ENCODE assay signal across 17 cellular contexts in the genomic region with DNA sequence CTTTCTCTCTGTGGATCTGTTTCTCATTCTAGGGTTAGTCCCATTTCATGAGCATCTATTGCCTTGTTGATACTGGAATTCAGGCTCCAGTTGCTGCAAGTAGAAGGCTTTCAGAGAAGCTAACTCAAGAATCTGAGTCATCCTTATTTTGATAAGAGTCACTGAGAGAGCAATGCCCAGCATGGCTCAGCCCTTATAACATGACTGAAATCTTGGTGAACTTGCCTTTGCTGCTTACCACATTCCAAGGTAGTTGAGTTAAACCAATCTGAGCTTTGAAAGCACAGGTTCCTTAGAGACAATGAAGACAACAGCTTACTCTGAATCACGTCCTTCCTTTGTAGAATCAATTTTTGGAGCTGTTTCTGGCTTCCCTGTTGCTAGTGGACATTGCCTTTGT. TPM values are rescaled to one million over a fixed set of nuclear protein-coding genes. Genes with fewer than 3 reads are reported as not detected.
DNase-seq lines count a peak whose midpoint lies in the region; ATAC-seq and TF ChIP-seq lines count a peak whose summit lies in the region.
"Had no signal": no experiment of that assay in that cellular context is flagged by ENCODE, and none has a peak within 500 bp of the region (broad histone marks: within the 10 kb centered on the region; RNA-seq: fewer than 3 reads in every experiment).

No MANE protein-coding gene starts in this region.

- no peak for TF ChIP-seq POLR2A in breast epithelium (IDR thresholded peaks at IDR 0.05)

- intact Hi-C loops in mammary epithelial cell (cut with micrococcal nuclease) (no loop called here), breast epithelium (cut with DNase I; ENCODE audit: low total_unique reads) (no loop called here), Right ventricle myocardium inferior (cut with DNase I) (no loop called here)

- no peak overlapping the region for H3K27ac ChIP-seq in mammary epithelial cell (ENCODE audit: insufficient read depth, low read depth, low read length)
- no peak overlapping the region for H3K27ac ChIP-seq in breast epithelium
- H3K27ac ChIP-seq in foreskin keratinocyte, result no peak overlapping the region
- H3K27ac ChIP-seq: BLaER1 had no signal

- peak; percentile 32 for ATAC-seq in foreskin keratinocyte
- ATAC-seq in Right ventricle myocardium inferior, result no peak
- ATAC-seq in HG03439 (IDR thresholded peaks at IDR 0.05; ENCODE audit: unreplicated experiment), result no peak
- ATAC-seq: CD8-positive, alpha-beta T cell had no signal

- H3K27me3 ChIP-seq in mammary epithelial cell (ENCODE audit: insufficient read depth, low read length), result peaks cover 2% of the 10 kb centered on the region
- no peaks in the 10 kb centered on the region for H3K27me3 ChIP-seq in breast epithelium
- peaks cover 11% of the 10 kb centered on the region for H3K27me3 ChIP-seq in foreskin keratinocyte
- H3K27me3 ChIP-seq: BLaER1 had no signal

- peak; percentile 40 for DNase-seq in mammary epithelial cell
- no peak for DNase-seq in breast epithelium (ENCODE audit: low spot score in 2 of 2)
- DNase-seq in astrocyte of the hippocampus (ENCODE audit: low read depth, low spot score), result peak; percentile 4
- DNase-seq in foreskin keratinocyte, result peak; percentile 60 to 78
- no peak for DNase-seq in Right ventricle myocardium inferior (ENCODE audit: missing footprints)
- no peak for DNase-seq in GM10266 (ENCODE audit: extremely low spot score)
- DNase-seq in GM03348 (ENCODE audit: low spot score), result no peak
- DNase-seq: 8988T; CD8-positive, alpha-beta T cell; DMS79; H9; NCI-H1930; NCI-H446; NCI-H69; SHP77 treated with DMSO at 0.1 percent for 48 hours had no signal

- in situ Hi-C loops in mammary epithelial cell (cut with MboI; ENCODE audit: low sequenced_read_pairs in 2 of 2), result no loop called here

- CTCF ChIA-PET in mammary epithelial cell (lab: Charles Lee; ENCODE audit: low non-redundant PET), result no interaction called here

- H3K36me3 ChIP-seq in mammary epithelial cell (ENCODE audit: insufficient read depth, low read length), result no peaks in the 10 kb centered on the region
- H3K36me3 ChIP-seq in breast epithelium, result no peaks in the 10 kb centered on the region
- H3K36me3 ChIP-seq: BLaER1 had no signal

- H3K4me1 ChIP-seq in mammary epithelial cell (ENCODE audit: insufficient read depth, low read length), result no peaks in the 10 kb centered on the region
- no peaks in the 10 kb centered on the region for H3K4me1 ChIP-seq in breast epithelium
- H3K4me1 ChIP-seq in foreskin keratinocyte, result no peaks in the 10 kb centered on the region
- H3K4me1 ChIP-seq: BLaER1 had no signal

- WGBS in mammary epithelial cell (ENCODE audit: low coverage, missing lambda C conversion rate), result 35% methylated on average over 1 of the region's 1 CpG

- H3K9me3 ChIP-seq in mammary epithelial cell (replicated peaks; ENCODE audit: insufficient read depth, low read length) (no peaks in the 10 kb centered on the region), breast epithelium (no peaks in the 10 kb centered on the region)

- H3K79me2 ChIP-seq in mammary epithelial cell (ENCODE audit: insufficient read depth, low read length), result no peaks in the 10 kb centered on the region

- no peak for TF ChIP-seq CTCF in mammary epithelial cell (conservative IDR thresholded peaks at IDR 0.05 in 1 of 2, IDR thresholded peaks at IDR 0.05 in 1 of 2; ENCODE audit: extremely low read depth in 1 of 2, insufficient read depth in 1 of 2, low read depth in 1 of 2, low read length in 2 of 2)
- no peak for TF ChIP-seq CTCF in breast epithelium (IDR thresholded peaks at IDR 0.05)
- no peak for TF ChIP-seq CTCF in foreskin keratinocyte (conservative IDR thresholded peaks at IDR 0.05)
- no peak for TF ChIP-seq CTCF in GM10266 (IDR thresholded peaks at IDR 0.05; ENCODE audit: control insufficient read depth, insufficient read depth, low read depth, missing control alignments)

- dilution Hi-C loops in mammary epithelial cell (cut with HindIII; ENCODE audit: low sequenced_read_pairs), result loop anchor here (5.0 kb wide), 1 partner anchor 37 kb away; no protein-coding TSS in a partner anchor

- H3K4me3 ChIP-seq in mammary epithelial cell (replicated peaks in 1 of 3; ENCODE audit: insufficient read depth in 1 of 3, low read depth in 2 of 3, low read length in 3 of 3), result no peak overlapping the region
- no peak overlapping the region for H3K4me3 ChIP-seq in breast epithelium
- H3K4me3 ChIP-seq: BLaER1 had no signal

- no TSS peak for BruUV-seq in mammary epithelial cell (replicated peaks; lab: Mats Ljungman, UMichigan)

- H3K9ac ChIP-seq in mammary epithelial cell (ENCODE audit: insufficient read depth, low read length), result no peak overlapping the region
- H3K9ac ChIP-seq: BLaER1 had no signal

- H4K20me1 ChIP-seq in mammary epithelial cell (ENCODE audit: insufficient read depth, low read length), result no peaks in the 10 kb centered on the region
- H4K20me1 ChIP-seq: BLaER1 had no signal

- no peak overlapping the region for H3K4me2 ChIP-seq in mammary epithelial cell (ENCODE audit: insufficient read depth, low read depth, low read length)
- H3K4me2 ChIP-seq: BLaER1 had no signal

- no peak overlapping the region for H2AFZ ChIP-seq in mammary epithelial cell (ENCODE audit: low read depth, low read length)

RNA-seq across cellular contexts. Expression of a gene that starts 53.6 kb away (rescaled TPM):
- total RNA-seq in mammary epithelial cell (10 to 100 TPM; 51.2 to 63.2 TPM), breast epithelium (10 to 100 TPM; 52.1 to 59.4 (median 53.1) TPM), foreskin keratinocyte (60.3 and 70.6 TPM in 2 replicates), Right ventricle myocardium inferior (169 TPM)
- polyA plus RNA-seq in mammary epithelial cell (58.9 TPM), foreskin keratinocyte (43.7 and 54.5 TPM in 2 replicates)
- 20.2 TPM for polyA minus RNA-seq in mammary epithelial cell

Comparison
In these comparisons a context has a peak if more than half of its experiments do, and no peak if none do; other contexts are left out.
1. DNase-seq: peak in mammary epithelial cell (single experiment), astrocyte of the hippocampus (single experiment) and foreskin keratinocyte (2 of 2); none in breast epithelium (0 of 2), Right ventricle myocardium inferior (single experiment), GM10266 (single experiment) and GM03348 (single experiment).